Comparison of ENCODE assay signal across 10 cellular contexts in the genomic region with DNA sequence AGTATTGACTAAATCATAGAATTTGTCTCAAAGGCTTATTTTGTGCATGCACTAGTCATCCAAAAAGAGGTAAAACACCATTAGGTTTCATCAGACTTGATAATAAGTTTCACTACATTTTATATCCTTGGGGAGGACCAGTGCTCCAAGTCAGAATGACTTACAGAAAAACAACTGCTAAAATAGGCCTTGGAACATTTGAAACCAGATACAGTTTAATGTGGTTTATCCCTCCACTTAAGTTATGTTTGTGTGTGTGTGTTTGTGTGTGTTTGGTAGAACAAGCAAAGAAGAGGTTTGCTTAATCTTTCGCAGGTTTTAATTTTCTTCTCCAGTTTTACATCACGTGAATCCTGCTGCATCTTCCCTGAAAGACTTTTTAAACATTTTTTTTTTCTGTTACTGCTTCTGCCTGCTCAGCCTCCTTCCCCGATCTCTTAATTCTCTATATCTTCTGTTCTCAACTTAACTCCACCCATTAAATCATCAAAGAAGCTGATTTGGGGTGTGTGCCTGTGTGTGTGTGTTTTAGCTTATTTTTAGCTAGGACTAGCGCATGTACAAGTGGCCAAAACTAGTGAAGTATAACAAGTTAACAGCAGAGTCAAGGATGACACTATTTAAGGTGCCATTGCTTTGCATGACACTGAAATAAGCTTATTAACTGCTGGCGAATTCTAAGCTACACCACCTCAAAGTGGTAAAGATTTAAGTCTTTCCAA.
DNase-seq lines count a peak whose midpoint lies in the region; ATAC-seq lines count a peak whose summit lies in the region.
"Had no signal": no experiment of that assay in that cellular context is flagged by ENCODE, and none has a peak within 500 bp of the region (broad histone marks: within the 10 kb centered on the region; RNA-seq: fewer than 3 reads in every experiment).

No MANE protein-coding gene starts in this region.

- intact Hi-C loops in activated CD4-positive, alpha-beta memory T cell treated with anti-CD3 and anti-CD28 coated beads for 36 hours (cut with micrococcal nuclease) = no loop called here

- H3K36me3 Mint-ChIP-seq in T-helper 17 cell (ENCODE audit: low read depth) = no peaks in the 10 kb centered on the region
- H3K36me3 Mint-ChIP-seq in stimulated activated memory B cell treated with anti-CD40 and anti-IgM and Interleukin-4, amounts not matched to agents 10 μg/mL and 1 μg/mL and 100 μg/mL, for 72 hours = no peaks in the 10 kb centered on the region
- H3K36me3 Mint-ChIP-seq in activated CD4-positive, alpha-beta memory T cell treated with anti-CD3 and anti-CD28 coated beads for 36 hours = no peaks in the 10 kb centered on the region

- no peak overlapping the region for H3K4me3 Mint-ChIP-seq in T-helper 17 cell
- peak overlapping the region; percentile 75 for H3K4me3 Mint-ChIP-seq in stimulated activated memory B cell treated with anti-CD40 and anti-IgM and Interleukin-4, amounts not matched to agents 10 μg/mL and 1 μg/mL and 100 μg/mL, for 72 hours
- H3K4me3 Mint-ChIP-seq in activated CD4-positive, alpha-beta memory T cell treated with anti-CD3 and anti-CD28 coated beads for 36 hours = no peak overlapping the region

- DNase-seq in NCI-H510A treated with DMSO at 0.1 percent for 48 hours (lab: John Stamatoyannopoulos, UW) = peak; percentile 36
- DNase-seq in NCI-H510A (lab: John Stamatoyannopoulos, UW) = no peak
- no peak for DNase-seq in T-helper 17 cell
- DNase-seq in activated CD4-positive, alpha-beta memory T cell treated with anti-CD3 and anti-CD28 coated beads for 36 hours = no peak
- DNase-seq in hypothalamus (lab: John Stamatoyannopoulos, UW) = no peak
- DNase-seq in 8988T = no peak
- DNase-seq: activated CD4-positive, alpha-beta T cell treated with anti-CD3 and anti-CD28 coated beads, Interleukin-2, amount 50 U/mL, for 48 hours; GOT3 had no signal

- H3K9me3 ChIP-seq in T-helper 17 cell (ENCODE audit: control insufficient read depth, low read length, poor library complexity, severe bottlenecking) = no peaks in the 10 kb centered on the region

- no peaks in the 10 kb centered on the region for H3K9me3 Mint-ChIP-seq in stimulated activated memory B cell treated with anti-CD40 and anti-IgM and Interleukin-4, amounts not matched to agents 10 μg/mL and 1 μg/mL and 100 μg/mL, for 72 hours
- no peaks in the 10 kb centered on the region for H3K9me3 Mint-ChIP-seq in activated CD4-positive, alpha-beta memory T cell treated with anti-CD3 and anti-CD28 coated beads for 36 hours

- H3K4me1 Mint-ChIP-seq in T-helper 17 cell = no peaks in the 10 kb centered on the region
- H3K4me1 Mint-ChIP-seq in stimulated activated memory B cell treated with anti-CD40 and anti-IgM and Interleukin-4, amounts not matched to agents 10 μg/mL and 1 μg/mL and 100 μg/mL, for 72 hours = peaks cover 19% of the 10 kb centered on the region
- no peaks in the 10 kb centered on the region for H3K4me1 Mint-ChIP-seq in activated CD4-positive, alpha-beta memory T cell treated with anti-CD3 and anti-CD28 coated beads for 36 hours (ENCODE audit: low read depth)

- ATAC-seq in HG02885 (IDR thresholded peaks at IDR 0.05; ENCODE audit: poor library complexity, unreplicated experiment) (peak; percentile 36), T-helper 17 cell (peak; percentile 12)
- ATAC-seq in stimulated activated memory B cell treated with anti-CD40 and anti-IgM and Interleukin-4, amounts not matched to agents 10 μg/mL and 1 μg/mL and 100 μg/mL, for 72 hours = peak; percentile 64

- POLR2A ChIA-PET in activated CD4-positive, alpha-beta memory T cell treated with anti-CD3 and anti-CD28 coated beads for 36 hours (lab: Charles Lee) = no interaction called here

- no peaks in the 10 kb centered on the region for H3K27me3 Mint-ChIP-seq in T-helper 17 cell
- no peaks in the 10 kb centered on the region for H3K27me3 Mint-ChIP-seq in stimulated activated memory B cell treated with anti-CD40 and anti-IgM and Interleukin-4, amounts not matched to agents 10 μg/mL and 1 μg/mL and 100 μg/mL, for 72 hours
- H3K27me3 Mint-ChIP-seq in activated CD4-positive, alpha-beta memory T cell treated with anti-CD3 and anti-CD28 coated beads for 36 hours = no peaks in the 10 kb centered on the region

- CTCF ChIA-PET in activated CD4-positive, alpha-beta memory T cell treated with anti-CD3 and anti-CD28 coated beads for 36 hours (lab: Charles Lee) = no interaction called here

- H3K27ac Mint-ChIP-seq in T-helper 17 cell = no peak overlapping the region
- H3K27ac Mint-ChIP-seq in stimulated activated memory B cell treated with anti-CD40 and anti-IgM and Interleukin-4, amounts not matched to agents 10 μg/mL and 1 μg/mL and 100 μg/mL, for 72 hours = peak overlapping the region; percentile 90
- no peak overlapping the region for H3K27ac Mint-ChIP-seq in activated CD4-positive, alpha-beta memory T cell treated with anti-CD3 and anti-CD28 coated beads for 36 hours

Comparison
In these comparisons a context has a peak if more than half of its experiments do, and no peak if none do; other contexts are left out.
1. ATAC-seq: peak in every context shown above with its lines; median percentile 64 in stimulated activated memory B cell treated with anti-CD40 and anti-IgM and Interleukin-4, amounts not matched to agents 10 μg/mL and 1 μg/mL and 100 μg/mL, for 72 hours; 36 in HG02885; 12 in T-helper 17 cell.